ENCODE assay signal across 25 cellular contexts in genomic region chr7:158316466-158317031, GRCh38.
A peak's percentile ranks its signal among the peaks of the same experiment; 100 is the strongest.
DNase-seq lines count a peak whose midpoint lies in the region; ATAC-seq and TF ChIP-seq lines count a peak whose summit lies in the region.
"Had no signal": no experiment of that assay in that cellular context is flagged by ENCODE, and none has a peak within 500 bp of the region (broad histone marks: within the 10 kb centered on the region; RNA-seq: fewer than 3 reads in every experiment).

No MANE protein-coding gene starts in this region.

- H3K56ac ChIP-seq in mesendoderm (ENCODE audit: low read length), result peak overlapping the region; percentile 2

- H3K9me3 Mint-ChIP-seq in activated CD8-positive, alpha-beta T cell treated with anti-CD3 and anti-CD28 coated beads, Interleukin-2, amount 10 ng/mL, durations not matched to agents 7 days and 5 days (ENCODE audit: insufficient read depth), result peaks cover 17% of the 10 kb centered on the region
- H3K9me3 Mint-ChIP-seq in activated CD8-positive, alpha-beta T cell treated with anti-CD3 and anti-CD28 coated beads for 36 hours, result peaks cover 17% of the 10 kb centered on the region
- peaks cover 13% of the 10 kb centered on the region for H3K9me3 Mint-ChIP-seq in chondrocyte (ENCODE audit: low read depth)
- peaks cover 9% of the 10 kb centered on the region for H3K9me3 Mint-ChIP-seq in activated T-helper 17 cell treated with anti-CD3 and anti-CD28 coated beads, Interleukin-2, amount 50 U/mL, for 72 hours
- peaks cover 35% of the 10 kb centered on the region for H3K9me3 Mint-ChIP-seq in activated CD4-positive, alpha-beta T cell treated with anti-CD3 and anti-CD28 coated beads, Interleukin-2, amount 10 ng/mL, durations not matched to agents 7 days and 5 days
- H3K9me3 Mint-ChIP-seq in type B pancreatic cell, result peaks cover 5% of the 10 kb centered on the region

- ATAC-seq in activated CD8-positive, alpha-beta T cell treated with anti-CD3 and anti-CD28 coated beads, Interleukin-2, amount 10 ng/mL, durations not matched to agents 7 days and 5 days, result no peak
- ATAC-seq in activated CD8-positive, alpha-beta T cell treated with anti-CD3 and anti-CD28 coated beads for 36 hours, result no peak
- no peak for ATAC-seq in activated T-helper 17 cell treated with anti-CD3 and anti-CD28 coated beads, Interleukin-2, amount 50 U/mL, for 72 hours (replicated peaks)
- ATAC-seq: Panc1 had no signal

- H3K4me1 Mint-ChIP-seq in activated CD8-positive, alpha-beta T cell treated with anti-CD3 and anti-CD28 coated beads, Interleukin-2, amount 10 ng/mL, durations not matched to agents 7 days and 5 days (ENCODE audit: low read depth), result no peaks in the 10 kb centered on the region
- no peaks in the 10 kb centered on the region for H3K4me1 Mint-ChIP-seq in activated CD8-positive, alpha-beta T cell treated with anti-CD3 and anti-CD28 coated beads for 36 hours (ENCODE audit: low read depth)
- H3K4me1 Mint-ChIP-seq in chondrocyte (ENCODE audit: low read depth) (peaks cover 4% of the 10 kb centered on the region), type B pancreatic cell (ENCODE audit: unreplicated experiment) (peaks cover 5% of the 10 kb centered on the region)
- H3K4me1 Mint-ChIP-seq in activated T-helper 17 cell treated with anti-CD3 and anti-CD28 coated beads, Interleukin-2, amount 50 U/mL, for 72 hours, result peaks cover 5% of the 10 kb centered on the region
- H3K4me1 Mint-ChIP-seq in activated CD4-positive, alpha-beta T cell treated with anti-CD3 and anti-CD28 coated beads, Interleukin-2, amount 10 ng/mL, durations not matched to agents 7 days and 5 days, result no peaks in the 10 kb centered on the region

- H2BK5ac ChIP-seq in mesendoderm (ENCODE audit: low read length) (no peak overlapping the region), trophoblast cell (ENCODE audit: low read depth, low read length, poor library complexity) (no peak overlapping the region)

- no peak overlapping the region for H4K12ac ChIP-seq in trophoblast cell (ENCODE audit: low read depth, low read length)

- no peaks in the 10 kb centered on the region for H3K36me3 Mint-ChIP-seq in activated CD8-positive, alpha-beta T cell treated with anti-CD3 and anti-CD28 coated beads, Interleukin-2, amount 10 ng/mL, durations not matched to agents 7 days and 5 days (ENCODE audit: low read depth)
- H3K36me3 Mint-ChIP-seq in activated CD8-positive, alpha-beta T cell treated with anti-CD3 and anti-CD28 coated beads for 36 hours (ENCODE audit: low read depth), result no peaks in the 10 kb centered on the region
- no peaks in the 10 kb centered on the region for H3K36me3 Mint-ChIP-seq in chondrocyte (ENCODE audit: low read depth)
- H3K36me3 Mint-ChIP-seq in activated T-helper 17 cell treated with anti-CD3 and anti-CD28 coated beads, Interleukin-2, amount 50 U/mL, for 72 hours (ENCODE audit: low read depth), result no peaks in the 10 kb centered on the region
- H3K36me3 Mint-ChIP-seq in activated CD4-positive, alpha-beta T cell treated with anti-CD3 and anti-CD28 coated beads, Interleukin-2, amount 10 ng/mL, durations not matched to agents 7 days and 5 days (ENCODE audit: low read depth), result no peaks in the 10 kb centered on the region
- H3K36me3 Mint-ChIP-seq in type B pancreatic cell, result peaks cover 4% of the 10 kb centered on the region

- no peak overlapping the region for H3K4me3 ChIP-seq in mesendoderm (ENCODE audit: low read length)
- no peak overlapping the region for H3K4me3 ChIP-seq in trophoblast cell (ENCODE audit: low read depth, low read length)

- DNase-seq in activated CD8-positive, alpha-beta T cell treated with anti-CD3 and anti-CD28 coated beads, Interleukin-2, amount 10 ng/mL, durations not matched to agents 7 days and 5 days, result peak; percentile 6
- no peak for DNase-seq in activated CD8-positive, alpha-beta T cell treated with anti-CD3 and anti-CD28 coated beads for 36 hours
- DNase-seq in chondrocyte (ENCODE audit: low spot score), result no peak
- DNase-seq in mesendoderm, result no peak
- no peak for DNase-seq in trophoblast cell
- DNase-seq in activated CD4-positive, alpha-beta T cell treated with anti-CD3 and anti-CD28 coated beads, Interleukin-2, amount 10 ng/mL, durations not matched to agents 7 days and 5 days, result no peak
- DNase-seq in type B pancreatic cell (ENCODE audit: extremely low spot score, unreplicated experiment), result no peak
- DNase-seq: ACHN; DMS53; GDM1; HCEC 1CT; NCI-H1105 treated with DMSO at 0.1 percent for 48 hours; NCI-H2029 treated with DMSO at 0.1 percent for 48 hours; NCI-H2171; NCI-H345; NCI-H524; NCI-H774; NK-92 treated with Interleukin-12 subunit alpha and Interleukin-12 subunit beta, amount 100 ng/mL, for 24 hours; SIG-M5 had no signal

- no peak overlapping the region for H4K5ac ChIP-seq in mesendoderm (ENCODE audit: low read length)

- CTCF ChIA-PET in activated CD8-positive, alpha-beta T cell treated with anti-CD3 and anti-CD28 coated beads, Interleukin-2, amount 10 ng/mL, durations not matched to agents 7 days and 5 days (lab: Charles Lee), result no interaction called here
- CTCF ChIA-PET in activated CD8-positive, alpha-beta T cell treated with anti-CD3 and anti-CD28 coated beads for 36 hours (lab: Charles Lee), result no interaction called here
- CTCF ChIA-PET in activated CD4-positive, alpha-beta T cell treated with anti-CD3 and anti-CD28 coated beads, Interleukin-2, amount 10 ng/mL, durations not matched to agents 7 days and 5 days (lab: Charles Lee), result no interaction called here

- H3K27ac ChIP-seq in mesendoderm (ENCODE audit: low read depth, low read length) (no peak overlapping the region), trophoblast cell (ENCODE audit: low read depth, low read length) (no peak overlapping the region)
- H3K27ac ChIP-seq: 22Rv1, C4-2B, HL-60, KMS-11 had no signal

- H3K36me3 ChIP-seq in mesendoderm (ENCODE audit: control insufficient read depth, insufficient read depth, low read length) (no peaks in the 10 kb centered on the region), trophoblast cell (ENCODE audit: control insufficient read depth in 1 of 2, insufficient read depth in 2 of 2, low read length in 2 of 2) (no peaks in the 10 kb centered on the region)

- H3K4me2 ChIP-seq in mesendoderm (ENCODE audit: low read length), result no peak overlapping the region
- no peak overlapping the region for H3K4me2 ChIP-seq in trophoblast cell (ENCODE audit: low read length)
- H3K4me2 ChIP-seq: KMS-11 had no signal

- H3K23ac ChIP-seq in mesendoderm (ENCODE audit: low read length), result no peak overlapping the region
- no peak overlapping the region for H3K23ac ChIP-seq in trophoblast cell (ENCODE audit: low read length)

- H3K27me3 ChIP-seq in mesendoderm (ENCODE audit: insufficient read depth, low read length, poor library complexity), result no peaks in the 10 kb centered on the region
- H3K27me3 ChIP-seq in trophoblast cell (ENCODE audit: insufficient read depth, low read length), result peaks cover 3% of the 10 kb centered on the region

- no peak overlapping the region for H3K14ac ChIP-seq in trophoblast cell (ENCODE audit: low read length)

- H2BK120ac ChIP-seq in mesendoderm (ENCODE audit: low read depth, low read length), result no peak overlapping the region
- H2BK120ac ChIP-seq in trophoblast cell (ENCODE audit: insufficient read depth, low read length, poor library complexity), result no peak overlapping the region

- H4K8ac ChIP-seq in mesendoderm (ENCODE audit: low read depth, low read length) (no peak overlapping the region), trophoblast cell (ENCODE audit: low read depth, low read length) (no peak overlapping the region)

- intact Hi-C loops in activated CD8-positive, alpha-beta T cell treated with anti-CD3 and anti-CD28 coated beads for 36 hours (cut with micrococcal nuclease), result no loop called here

- no peak for TF ChIP-seq CTCF in activated CD8-positive, alpha-beta T cell treated with anti-CD3 and anti-CD28 coated beads for 36 hours (IDR thresholded peaks at IDR 0.05)
- TF ChIP-seq CTCF in chondrocyte (IDR thresholded peaks at IDR 0.05) (no peak), type B pancreatic cell (conservative IDR thresholded peaks at IDR 0.05) (no peak)

- H3K79me2 ChIP-seq in mesendoderm (ENCODE audit: control insufficient read depth, insufficient read depth, low read length), result no peaks in the 10 kb centered on the region
- no peaks in the 10 kb centered on the region for H3K79me2 ChIP-seq in trophoblast cell (ENCODE audit: control insufficient read depth, insufficient read depth, low read length, poor library complexity)

- H3K9me3 ChIP-seq in trophoblast cell (ENCODE audit: insufficient read depth, low read depth, low read length), result peaks cover 46% of the 10 kb centered on the region

- no peak overlapping the region for H4K91ac ChIP-seq in trophoblast cell (ENCODE audit: low read depth, low read length)

- POLR2A ChIA-PET in activated CD8-positive, alpha-beta T cell treated with anti-CD3 and anti-CD28 coated beads, Interleukin-2, amount 10 ng/mL, durations not matched to agents 7 days and 5 days (lab: Charles Lee), result no interaction called here
- POLR2A ChIA-PET in activated CD8-positive, alpha-beta T cell treated with anti-CD3 and anti-CD28 coated beads for 36 hours (lab: Charles Lee), result no interaction called here
- POLR2A ChIA-PET in activated CD4-positive, alpha-beta T cell treated with anti-CD3 and anti-CD28 coated beads, Interleukin-2, amount 10 ng/mL, durations not matched to agents 7 days and 5 days (lab: Charles Lee), result no interaction called here

- H3K18ac ChIP-seq in mesendoderm (ENCODE audit: low read length) (no peak overlapping the region), trophoblast cell (ENCODE audit: low read length) (no peak overlapping the region)

- H2AK5ac ChIP-seq in mesendoderm (ENCODE audit: low read length), result no peak overlapping the region
- no peak overlapping the region for H2AK5ac ChIP-seq in trophoblast cell (ENCODE audit: low read length)

- H3K4ac ChIP-seq in mesendoderm (ENCODE audit: low read depth, low read length), result no peak overlapping the region
- H3K4ac ChIP-seq in trophoblast cell (ENCODE audit: low read depth, low read length), result no peak overlapping the region

- no peak overlapping the region for H2BK15ac ChIP-seq in mesendoderm (replicated peaks; ENCODE audit: low read depth)

- H2BK12ac ChIP-seq in trophoblast cell (ENCODE audit: low read length), result no peak overlapping the region

- no peak overlapping the region for H3K9ac ChIP-seq in mesendoderm (ENCODE audit: low read length)
- H3K9ac ChIP-seq in trophoblast cell (ENCODE audit: low read length), result peak overlapping the region; percentile 39
- H3K9ac ChIP-seq: KMS-11 had no signal

- H3K79me1 ChIP-seq in mesendoderm (ENCODE audit: low read length) (no peaks in the 10 kb centered on the region), trophoblast cell (ENCODE audit: low read length) (no peaks in the 10 kb centered on the region)

- WGBS in mesendoderm (ENCODE audit: extremely low coverage, insufficient coverage, low lambda C conversion rate), result no CpG with 5 or more reads among the region's 35 CpGs
- no CpG with 5 or more reads among the region's 35 CpGs for WGBS in trophoblast cell (ENCODE audit: extremely low coverage, insufficient coverage, insufficient read length)

- H3K27me3 Mint-ChIP-seq in activated CD8-positive, alpha-beta T cell treated with anti-CD3 and anti-CD28 coated beads, Interleukin-2, amount 10 ng/mL, durations not matched to agents 7 days and 5 days (ENCODE audit: low read depth), result peaks cover 6% of the 10 kb centered on the region
- peaks cover 9% of the 10 kb centered on the region for H3K27me3 Mint-ChIP-seq in activated CD8-positive, alpha-beta T cell treated with anti-CD3 and anti-CD28 coated beads for 36 hours
- no peaks in the 10 kb centered on the region for H3K27me3 Mint-ChIP-seq in chondrocyte (ENCODE audit: low read depth)
- H3K27me3 Mint-ChIP-seq in activated T-helper 17 cell treated with anti-CD3 and anti-CD28 coated beads, Interleukin-2, amount 50 U/mL, for 72 hours, result peaks cover 7% of the 10 kb centered on the region
- H3K27me3 Mint-ChIP-seq in activated CD4-positive, alpha-beta T cell treated with anti-CD3 and anti-CD28 coated beads, Interleukin-2, amount 10 ng/mL, durations not matched to agents 7 days and 5 days, result peaks cover 3% of the 10 kb centered on the region
- H3K27me3 Mint-ChIP-seq in type B pancreatic cell, result peaks cover 5% of the 10 kb centered on the region

- no peak overlapping the region for H2AFZ ChIP-seq in trophoblast cell (ENCODE audit: insufficient read depth, low read length, poor library complexity)

- H3K4me1 ChIP-seq in mesendoderm (ENCODE audit: control insufficient read depth, low read depth, low read length), result no peaks in the 10 kb centered on the region
- H3K4me1 ChIP-seq in trophoblast cell (ENCODE audit: control insufficient read depth in 1 of 2, insufficient read depth in 2 of 2, low read length in 2 of 2), result no peaks in the 10 kb centered on the region

- H3K27ac Mint-ChIP-seq in activated CD8-positive, alpha-beta T cell treated with anti-CD3 and anti-CD28 coated beads, Interleukin-2, amount 10 ng/mL, durations not matched to agents 7 days and 5 days, result no peak overlapping the region
- no peak overlapping the region for H3K27ac Mint-ChIP-seq in activated CD8-positive, alpha-beta T cell treated with anti-CD3 and anti-CD28 coated beads for 36 hours
- H3K27ac Mint-ChIP-seq in chondrocyte (ENCODE audit: unreplicated experiment) (no peak overlapping the region), type B pancreatic cell (no peak overlapping the region)
- H3K27ac Mint-ChIP-seq in activated T-helper 17 cell treated with anti-CD3 and anti-CD28 coated beads, Interleukin-2, amount 50 U/mL, for 72 hours, result no peak overlapping the region
- H3K27ac Mint-ChIP-seq in activated CD4-positive, alpha-beta T cell treated with anti-CD3 and anti-CD28 coated beads, Interleukin-2, amount 10 ng/mL, durations not matched to agents 7 days and 5 days, result no peak overlapping the region

- H3K4me3 Mint-ChIP-seq in activated CD8-positive, alpha-beta T cell treated with anti-CD3 and anti-CD28 coated beads, Interleukin-2, amount 10 ng/mL, durations not matched to agents 7 days and 5 days, result no peak overlapping the region
- H3K4me3 Mint-ChIP-seq in activated CD8-positive, alpha-beta T cell treated with anti-CD3 and anti-CD28 coated beads for 36 hours, result no peak overlapping the region
- H3K4me3 Mint-ChIP-seq in chondrocyte (ENCODE audit: unreplicated experiment) (peak overlapping the region; percentile 9), type B pancreatic cell (no peak overlapping the region)
- H3K4me3 Mint-ChIP-seq in activated T-helper 17 cell treated with anti-CD3 and anti-CD28 coated beads, Interleukin-2, amount 50 U/mL, for 72 hours, result no peak overlapping the region
- H3K4me3 Mint-ChIP-seq in activated CD4-positive, alpha-beta T cell treated with anti-CD3 and anti-CD28 coated beads, Interleukin-2, amount 10 ng/mL, durations not matched to agents 7 days and 5 days, result no peak overlapping the region
